Comparison of ENCODE assay signal across 1 cellular context in the genomic region with DNA sequence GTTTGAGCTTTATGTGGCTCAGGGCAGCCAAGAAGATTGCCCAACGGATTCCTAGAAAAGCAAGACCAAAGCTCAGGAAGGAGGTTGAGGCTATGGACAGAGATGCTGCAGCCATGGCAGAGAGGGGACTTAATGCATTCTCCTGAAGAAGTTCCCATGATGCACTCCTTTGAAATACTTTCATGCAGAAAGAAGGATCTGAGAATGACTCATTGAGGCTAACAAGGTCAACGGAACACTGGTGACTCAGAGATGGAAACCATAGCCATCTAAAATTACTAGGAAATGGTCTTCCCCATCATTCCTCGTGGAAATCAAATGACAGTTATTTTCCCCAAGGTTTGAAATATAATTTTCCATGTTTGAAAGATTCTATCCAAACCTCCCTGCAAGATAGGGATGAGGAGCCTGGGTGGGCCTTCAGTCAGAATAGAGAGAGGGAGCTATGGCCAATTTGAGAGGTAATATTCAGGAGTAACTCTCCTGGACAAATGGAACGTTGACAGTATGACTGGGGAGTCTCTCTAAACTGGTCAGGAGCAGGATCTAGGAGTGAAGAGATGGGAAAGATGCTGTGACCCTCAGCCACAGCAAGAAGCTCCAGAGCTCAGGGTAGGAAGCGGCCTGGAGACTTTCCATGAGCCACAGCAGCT.
TF ChIP-seq lines count a peak whose summit lies in the region.

No MANE protein-coding gene starts in this region.

TF ChIP-seq in GM23338, 12 proteins besides CTCF, POLR2A, EP300 and RAD21 (continued from another document):
- no peak for TF ChIP-seq NANOG (IDR thresholded peaks at IDR 0.05; ENCODE audit: borderline replicate concordance)
